ENCODE assay signal across 9 cellular contexts in genomic region chr7:30977896-30978564, GRCh38. TPM values are rescaled to one million over a fixed set of nuclear protein-coding genes. Genes with fewer than 3 reads are reported as not detected.
DNase-seq lines count a peak whose midpoint lies in the region; ATAC-seq and TF ChIP-seq lines count a peak whose summit lies in the region.
"Had no signal": no experiment of that assay in that cellular context is flagged by ENCODE, and none has a peak within 500 bp of the region (broad histone marks: within the 10 kb centered on the region; RNA-seq: fewer than 3 reads in every experiment).

No MANE protein-coding gene starts in this region.

- 16 to 22% methylated on average over 9 of the region's 9 CpGs for WGBS in body of pancreas, 2 donors

- H3K9me3 ChIP-seq in body of pancreas = no peaks in the 10 kb centered on the region
- H3K9me3 ChIP-seq: SJSA1 had no signal

- H3K4me1 ChIP-seq in body of pancreas = peaks cover 15% of the 10 kb centered on the region
- H3K4me1 ChIP-seq: SJSA1 had no signal

- H3K4me3 Mint-ChIP-seq in activated T-cell treated with anti-CD3 and anti-CD28 coated beads, Interleukin-2, amount 50 U/mL, for 24 hours = no peak overlapping the region

- no peak overlapping the region for H3K27ac Mint-ChIP-seq in activated T-cell treated with anti-CD3 and anti-CD28 coated beads, Interleukin-2, amount 50 U/mL, for 24 hours

- no peak for DNase-seq in GM12864 (ENCODE audit: low read depth)
- peak; percentile 34 for DNase-seq in NCI-H1092 (lab: John Stamatoyannopoulos, UW)
- peak; percentile 69 to 83 (median 72) for DNase-seq in body of pancreas
- DNase-seq in lung microvascular endothelial cell (ENCODE audit: low read depth in 2 of 2) = peak; percentile 26 to 57
- DNase-seq in HCEC 1CT = no peak
- no peak for DNase-seq in activated T-cell treated with anti-CD3 and anti-CD28 coated beads, Interleukin-2, amount 50 U/mL, for 24 hours

- H3K36me3 Mint-ChIP-seq in activated T-cell treated with anti-CD3 and anti-CD28 coated beads, Interleukin-2, amount 50 U/mL, for 24 hours (ENCODE audit: low read depth) = no peaks in the 10 kb centered on the region

- H3K27me3 ChIP-seq in body of pancreas = no peaks in the 10 kb centered on the region

- peak; percentile 43 for TF ChIP-seq CTCF in GM12864 (IDR thresholded peaks at IDR 0.05; ENCODE audit: low read depth, low read length, missing control alignments)
- peak; percentile 46 to 75 (median 67) for TF ChIP-seq CTCF in body of pancreas (IDR thresholded peaks at IDR 0.05)

- H3K4me3 ChIP-seq in GM12864 (ENCODE audit: low read depth, low read length) (no peak overlapping the region), body of pancreas (no peak overlapping the region)
- H3K4me3 ChIP-seq: SJSA1 had no signal

- H3K36me3 ChIP-seq in body of pancreas (replicated peaks in 1 of 2; ENCODE audit: insufficient read depth in 1 of 2, low read depth in 2 of 2) = no peaks in the 10 kb centered on the region
- H3K36me3 ChIP-seq: SJSA1 had no signal

- intact Hi-C loops in body of pancreas (cut with DNase I) = loop anchor here (5.0 kb wide), 1 partner anchor 176 kb away; no protein-coding TSS in a partner anchor

- no peaks in the 10 kb centered on the region for H3K9me3 Mint-ChIP-seq in activated T-cell treated with anti-CD3 and anti-CD28 coated beads, Interleukin-2, amount 50 U/mL, for 24 hours

- H3K27me3 Mint-ChIP-seq in activated T-cell treated with anti-CD3 and anti-CD28 coated beads, Interleukin-2, amount 50 U/mL, for 24 hours = peaks cover 29% of the 10 kb centered on the region

- no peak overlapping the region for H3K27ac ChIP-seq in body of pancreas
- H3K27ac ChIP-seq: SJSA1 had no signal

- ATAC-seq in body of pancreas (peak; percentile 54), GM19467 (IDR thresholded peaks at IDR 0.05; ENCODE audit: unreplicated experiment) (no peak), HG03460 (IDR thresholded peaks at IDR 0.05; ENCODE audit: unreplicated experiment) (no peak)

- no peaks in the 10 kb centered on the region for H3K4me1 Mint-ChIP-seq in activated T-cell treated with anti-CD3 and anti-CD28 coated beads, Interleukin-2, amount 50 U/mL, for 24 hours (ENCODE audit: low read depth)

- no peak for TF ChIP-seq POLR2A in body of pancreas (IDR thresholded peaks at IDR 0.05)

RNA-seq across cellular contexts. Expression of gene GHRHR, which starts 14.3 kb away (rescaled TPM):
- total RNA-seq in body of pancreas (not detected), lung microvascular endothelial cell (not detected in 2 replicates)
- total RNA-seq: SJSA1 had no signal

Comparison
In these comparisons a context has a peak if more than half of its experiments do, and no peak if none do; other contexts are left out.
1. DNase-seq: peak in NCI-H1092 (single experiment), body of pancreas (4 of 4) and lung microvascular endothelial cell (2 of 2); none in GM12864 (single experiment), HCEC 1CT (single experiment) and activated T-cell treated with anti-CD3 and anti-CD28 coated beads, Interleukin-2, amount 50 U/mL, for 24 hours (single experiment).